25 cellular contexts compared by ENCODE assay signal in genomic region chr2:5594288-5594687, GRCh38.
"Had no signal": no experiment of that assay in that cellular context is flagged by ENCODE, and none has a peak within 500 bp of the region (broad histone marks: within the 10 kb centered on the region; RNA-seq: fewer than 3 reads in every experiment).

No MANE protein-coding gene starts in this region.

- H3K36me3 Mint-ChIP-seq: activated naive CD4-positive, alpha-beta T cell treated with anti-CD3 and anti-CD28 coated beads, Interleukin-2, amount 10 ng/mL, durations not matched to agents 7 days and 5 days; activated naive CD8-positive, alpha-beta T cell treated with anti-CD3 and anti-CD28 coated beads for 36 hours; T-cell had no signal

- H3K4me3 Mint-ChIP-seq: activated CD4-positive, alpha-beta memory T cell treated with anti-CD3 and anti-CD28 coated beads, Interleukin-2, amount 10 ng/mL, durations not matched to agents 7 days and 5 days; activated CD4-positive, alpha-beta T cell treated with anti-CD3 and anti-CD28 coated beads, Interleukin-2, amount 10 ng/mL, durations not matched to agents 7 days and 5 days; activated naive CD4-positive, alpha-beta T cell treated with anti-CD3 and anti-CD28 coated beads, Interleukin-2, amount 10 ng/mL, durations not matched to agents 7 days and 5 days; activated naive CD8-positive, alpha-beta T cell treated with anti-CD3 and anti-CD28 coated beads for 36 hours; activated T-cell treated with anti-CD3 and anti-CD28 coated beads, Interleukin-2, amount 50 U/mL, for 72 hours; T-cell had no signal

- H3K27ac Mint-ChIP-seq: activated CD4-positive, alpha-beta memory T cell treated with anti-CD3 and anti-CD28 coated beads, Interleukin-2, amount 10 ng/mL, durations not matched to agents 7 days and 5 days; activated CD4-positive, alpha-beta T cell treated with anti-CD3 and anti-CD28 coated beads, Interleukin-2, amount 10 ng/mL, durations not matched to agents 7 days and 5 days; activated naive CD4-positive, alpha-beta T cell treated with anti-CD3 and anti-CD28 coated beads, Interleukin-2, amount 10 ng/mL, durations not matched to agents 7 days and 5 days; activated naive CD8-positive, alpha-beta T cell treated with anti-CD3 and anti-CD28 coated beads for 36 hours; activated T-cell treated with anti-CD3 and anti-CD28 coated beads, Interleukin-2, amount 50 U/mL, for 72 hours; activated T-helper 2 cell treated with anti-CD3 and anti-CD28 coated beads, Interferon-gamma antibody, Interleukin-2, Interleukin-4, amounts not matched to agents 10 μg/mL and 5 μg/mL and 100 μg/mL, durations not matched to agents 14 hours and 24 hours and 36 hours; T-cell had no signal

- H3K4me3 ChIP-seq: SK-N-MC had no signal

- H3K9me3 Mint-ChIP-seq: activated CD4-positive, alpha-beta T cell treated with anti-CD3 and anti-CD28 coated beads, Interleukin-2, amount 10 ng/mL, durations not matched to agents 7 days and 5 days; activated naive CD8-positive, alpha-beta T cell treated with anti-CD3 and anti-CD28 coated beads for 36 hours had no signal

- DNase-seq: activated CD4-positive, alpha-beta memory T cell treated with anti-CD3 and anti-CD28 coated beads, Interleukin-2, amount 10 ng/mL, durations not matched to agents 7 days and 5 days; activated CD4-positive, alpha-beta T cell treated with anti-CD3 and anti-CD28 coated beads, Interleukin-2, amount 10 ng/mL, durations not matched to agents 7 days and 5 days; activated CD4-positive, CD25-positive, alpha-beta regulatory T cell; activated gamma-delta T cell treated with Interleukin-2 at 50 U/mL for 16 hours; activated naive CD4-positive, alpha-beta T cell treated with anti-CD3 and anti-CD28 coated beads, Interleukin-2, amount 10 ng/mL, durations not matched to agents 7 days and 5 days; activated naive CD8-positive, alpha-beta T cell treated with anti-CD3 and anti-CD28 coated beads for 36 hours; activated T-cell treated with anti-CD3 and anti-CD28 coated beads for 4 hours; activated T-cell treated with anti-CD3 and anti-CD28 coated beads, Interleukin-2, amount 50 U/mL, for 72 hours; cerebellar nuclear complex; KG1; NCI-H1092; NCI-H1930; NCI-H2171 treated with DMSO at 0.1 percent for 48 hours; NCI-H226; NCI-H82; NK-92 treated with Interleukin-12 subunit alpha and Interleukin-12 subunit beta, amount 100 ng/mL, for 24 hours; OCI-M1; RPMI8226; T-cell; T-helper 2 cell had no signal

- H3K4me1 Mint-ChIP-seq: activated CD4-positive, alpha-beta memory T cell treated with anti-CD3 and anti-CD28 coated beads, Interleukin-2, amount 10 ng/mL, durations not matched to agents 7 days and 5 days; activated CD4-positive, alpha-beta T cell treated with anti-CD3 and anti-CD28 coated beads, Interleukin-2, amount 10 ng/mL, durations not matched to agents 7 days and 5 days; activated naive CD4-positive, alpha-beta T cell treated with anti-CD3 and anti-CD28 coated beads, Interleukin-2, amount 10 ng/mL, durations not matched to agents 7 days and 5 days; activated naive CD8-positive, alpha-beta T cell treated with anti-CD3 and anti-CD28 coated beads for 36 hours; T-cell had no signal

- ATAC-seq: activated T-cell treated with anti-CD3 and anti-CD28 coated beads, Interleukin-2, amount 50 U/mL, for 72 hours; Panc1; Right ventricle myocardium inferior; T-cell had no signal

- H3K27me3 Mint-ChIP-seq: activated CD4-positive, alpha-beta memory T cell treated with anti-CD3 and anti-CD28 coated beads, Interleukin-2, amount 10 ng/mL, durations not matched to agents 7 days and 5 days; activated CD4-positive, alpha-beta T cell treated with anti-CD3 and anti-CD28 coated beads, Interleukin-2, amount 10 ng/mL, durations not matched to agents 7 days and 5 days; activated naive CD4-positive, alpha-beta T cell treated with anti-CD3 and anti-CD28 coated beads, Interleukin-2, amount 10 ng/mL, durations not matched to agents 7 days and 5 days; activated naive CD8-positive, alpha-beta T cell treated with anti-CD3 and anti-CD28 coated beads for 36 hours; T-cell had no signal

- H3K27ac ChIP-seq: SK-N-MC, VCaP had no signal
